13 cellular contexts compared by ENCODE assay signal in genomic region chr2:135485441-135485840, GRCh38. TPM values are rescaled to one million over a fixed set of nuclear protein-coding genes. Genes with fewer than 3 reads are reported as not detected.
DNase-seq lines count a peak whose midpoint lies in the region; ATAC-seq and TF ChIP-seq lines count a peak whose summit lies in the region.
"Had no signal": no experiment of that assay in that cellular context is flagged by ENCODE, and none has a peak within 500 bp of the region (broad histone marks: within the 10 kb centered on the region; RNA-seq: fewer than 3 reads in every experiment).

No MANE protein-coding gene starts in this region.

- H2AFZ ChIP-seq in PC-3 (ENCODE audit: low read length) = no peak overlapping the region

- H3K79me2 ChIP-seq in PC-3 (ENCODE audit: low read length) = no peaks in the 10 kb centered on the region

- no peaks in the 10 kb centered on the region for H3K9me2 ChIP-seq in PC-3 (replicated peaks; ENCODE audit: low read length)

- H3K4me1 ChIP-seq in PC-3 (ENCODE audit: insufficient read depth, low read length) (peaks cover 4% of the 10 kb centered on the region; the same call in 1 of the 2 replicates), mucosa of descending colon (ENCODE audit: low read depth) (no peaks in the 10 kb centered on the region)
- H3K4me1 ChIP-seq: BLaER1 treated with 17β-estradiol and CSF1 and Interleukin-3, amounts not matched to agents 10 nM and 100 nM had no signal

- no peak overlapping the region for H3K27ac ChIP-seq in PC-3 (ENCODE audit: low read length)
- H3K27ac ChIP-seq: BLaER1 treated with 17β-estradiol and CSF1 and Interleukin-3, amounts not matched to agents 10 nM and 100 nM had no signal

- no peak overlapping the region; the same call in 1 of the 2 replicates for H3K4me2 ChIP-seq in PC-3 (ENCODE audit: low read length)
- H3K4me2 ChIP-seq: BLaER1 treated with 17β-estradiol and CSF1 and Interleukin-3, amounts not matched to agents 10 nM and 100 nM had no signal

- H3K27me3 ChIP-seq in PC-3 (ENCODE audit: low read length) = no peaks in the 10 kb centered on the region
- H3K27me3 ChIP-seq: BLaER1 treated with 17β-estradiol and CSF1 and Interleukin-3, amounts not matched to agents 10 nM and 100 nM had no signal

- no peak overlapping the region for H3K9ac ChIP-seq in PC-3 (ENCODE audit: low read length)
- H3K9ac ChIP-seq: BLaER1 treated with 17β-estradiol and CSF1 and Interleukin-3, amounts not matched to agents 10 nM and 100 nM had no signal

- H3K9me3 ChIP-seq in PC-3 (ENCODE audit: low read length) = peaks cover 6% of the 10 kb centered on the region; the same call in 1 of the 2 replicates
- H3K9me3 ChIP-seq in mucosa of descending colon = peaks cover 9% of the 10 kb centered on the region

- H3K36me3 ChIP-seq in PC-3 (ENCODE audit: low read depth, low read length) (peaks cover 9% of the 10 kb centered on the region; the same call in 1 of the 2 replicates), mucosa of descending colon (ENCODE audit: low read depth) (no peaks in the 10 kb centered on the region)

- TF ChIP-seq CTCF in PC-3 (conservative IDR thresholded peaks at IDR 0.05; ENCODE audit: low read depth, low read length) (no peak), mucosa of descending colon (IDR thresholded peaks at IDR 0.05) (no peak)

- intact Hi-C loops in PC-3 (cut with micrococcal nuclease) = no loop called here
- intact Hi-C loops in mucosa of descending colon (cut with DNase I, micrococcal nuclease) = no loop called here

- H3K4me3 ChIP-seq in PC-3 (ENCODE audit: low read length) = no peak overlapping the region
- H3K4me3 ChIP-seq in mucosa of descending colon = no peak overlapping the region
- H3K4me3 ChIP-seq: BLaER1 treated with 17β-estradiol and CSF1 and Interleukin-3, amounts not matched to agents 10 nM and 100 nM had no signal

- POLR2A ChIA-PET in PC-3 (lab: Charles Lee; ENCODE audit: unreplicated experiment) = no interaction called here

- DNase-seq in EL = peak; percentile 4
- DNase-seq in HT-29 (ENCODE audit: low spot score) = peak; percentile 63
- peak; percentile 80 for DNase-seq in PC-3
- DNase-seq in mucosa of descending colon = no peak
- no peak for DNase-seq in NCI-H2227 (lab: John Stamatoyannopoulos, UW; ENCODE audit: unreplicated experiment)
- DNase-seq: ACHN; Calu3; CD4-positive, alpha-beta T cell; DMS 273 treated with DMSO at 0.1 percent for 48 hours; GDM1 had no signal

- CTCF ChIA-PET in PC-3 (lab: Charles Lee) = no interaction called here

- no TSS peak for BruUV-seq in PC-3 (replicated peaks; lab: Mats Ljungman, UMichigan)

- peak; percentile 99 for ATAC-seq in PC-3
- peak; percentile 26 for ATAC-seq in mucosa of descending colon
- no peak for ATAC-seq in GM21360 (IDR thresholded peaks at IDR 0.05; ENCODE audit: unreplicated experiment)
- ATAC-seq in HG02884 (IDR thresholded peaks at IDR 0.05; ENCODE audit: unreplicated experiment) = no peak

- no peaks in the 10 kb centered on the region for H4K20me1 ChIP-seq in PC-3 (ENCODE audit: low read length)
- H4K20me1 ChIP-seq: BLaER1 treated with 17β-estradiol and CSF1 and Interleukin-3, amounts not matched to agents 10 nM and 100 nM had no signal

- H3F3A ChIP-seq in PC-3 (ENCODE audit: low read length, unreplicated experiment) = no peaks in the 10 kb centered on the region

RNA-seq across cellular contexts. Expression of gene ZRANB3, which starts 45.6 kb away (rescaled TPM):
- total RNA-seq in HT-29 (2014; rRNA removed; shearing (Covaris generic)) = 5.6 TPM in 2 replicates
- total RNA-seq in PC-3 (2014; rRNA removed) = 7.1 and 8.6 TPM in 2 replicates
- 1 to 10 TPM; 4.9 to 7.3 (median 5.0) TPM for total RNA-seq in mucosa of descending colon

RNA-seq across cellular contexts. Expression of gene R3HDM1, which starts 45.8 kb away (rescaled TPM):
- total RNA-seq in HT-29 (2014; rRNA removed; shearing (Covaris generic)) = 6.0 and 9.8 TPM in 2 replicates
- total RNA-seq in PC-3 (2014; rRNA removed) (12.8 and 24.4 TPM in 2 replicates), mucosa of descending colon (10 to 100 TPM; 22.3 to 26.1 (median 25.2) TPM)

Comparison
In these comparisons a context has a peak if more than half of its experiments do, and no peak if none do; other contexts are left out.
1. DNase-seq: peak in EL (single experiment), HT-29 (single experiment) and PC-3 (single experiment); none in mucosa of descending colon (0 of 3) and NCI-H2227 (single experiment).
2. ATAC-seq: peak in PC-3 (single experiment) and mucosa of descending colon (single experiment); none in GM21360 (single experiment) and HG02884 (single experiment).